In the genomic region with DNA sequence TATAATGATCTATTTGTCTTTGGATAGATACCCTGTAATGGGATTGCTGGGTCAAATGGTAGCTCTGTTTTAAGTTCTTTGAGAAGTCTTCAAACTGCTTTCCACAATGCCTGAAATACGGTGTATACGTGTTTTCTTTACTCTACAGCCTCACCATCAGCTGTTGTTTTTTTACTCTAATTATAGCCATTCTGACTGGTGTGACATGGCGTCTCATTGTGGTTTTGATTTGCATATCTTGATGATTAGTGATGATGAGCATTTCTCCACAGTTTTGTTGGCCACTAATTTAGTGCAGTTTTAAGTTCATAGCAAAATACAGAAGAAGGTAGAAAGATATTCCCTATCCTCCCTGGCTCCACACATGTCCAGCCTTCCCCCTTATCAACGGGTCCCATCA, we compare ENCODE assay signal across 17 cellular contexts. TPM values are rescaled to one million over a fixed set of nuclear protein-coding genes. Genes with fewer than 3 reads are reported as not detected.
DNase-seq lines count a peak whose midpoint lies in the region; ATAC-seq and TF ChIP-seq lines count a peak whose summit lies in the region.
"Had no signal": no experiment of that assay in that cellular context is flagged by ENCODE, and none has a peak within 500 bp of the region (broad histone marks: within the 10 kb centered on the region; RNA-seq: fewer than 3 reads in every experiment).

No MANE protein-coding gene starts in this region.

- no peaks in the 10 kb centered on the region for H3K9me2 ChIP-seq in MM.1S (replicated peaks; ENCODE audit: insufficient read depth, low read length)

- no peak overlapping the region for H3K9ac ChIP-seq in BLaER1 treated with 17β-estradiol and CSF1 and Interleukin-3, amounts not matched to agents 10 nM and 100 nM
- no peak overlapping the region for H3K9ac ChIP-seq in MM.1S (ENCODE audit: low read length)

- no peaks in the 10 kb centered on the region for H3K9me3 ChIP-seq in BLaER1 treated with 17β-estradiol and CSF1 and Interleukin-3, amounts not matched to agents 10 nM and 100 nM (replicated peaks in 1 of 11)
- no peaks in the 10 kb centered on the region for H3K9me3 ChIP-seq in MM.1S (replicated peaks; ENCODE audit: insufficient read depth, low read length)
- H3K9me3 ChIP-seq in lower lobe of right lung, result no peaks in the 10 kb centered on the region

- H3F3A ChIP-seq in MM.1S (ENCODE audit: insufficient read depth, low read length), result no peaks in the 10 kb centered on the region

- H3K36me3 ChIP-seq in BLaER1 treated with 17β-estradiol and CSF1 and Interleukin-3, amounts not matched to agents 10 nM and 100 nM, result no peaks in the 10 kb centered on the region
- H3K36me3 ChIP-seq in MM.1S (replicated peaks; ENCODE audit: insufficient read depth, low read length) (no peaks in the 10 kb centered on the region), lower lobe of right lung (no peaks in the 10 kb centered on the region)

- H3K27me3 ChIP-seq in BLaER1 treated with 17β-estradiol and CSF1 and Interleukin-3, amounts not matched to agents 10 nM and 100 nM, result no peaks in the 10 kb centered on the region
- no peaks in the 10 kb centered on the region for H3K27me3 ChIP-seq in MM.1S (replicated peaks; ENCODE audit: insufficient read depth, low read length)
- H3K27me3 ChIP-seq in lower lobe of right lung (ENCODE audit: low read depth), result no peaks in the 10 kb centered on the region

- H3K27ac Mint-ChIP-seq in naive B cell (no peak overlapping the region), Calu3 (ENCODE audit: unreplicated experiment) (no peak overlapping the region)
- H3K27ac Mint-ChIP-seq: CD8-positive, alpha-beta T cell; GM23338 had no signal

- H2AFZ ChIP-seq in MM.1S (ENCODE audit: low read length), result no peak overlapping the region
- H2AFZ ChIP-seq: GM23338 had no signal

- H3K9me3 Mint-ChIP-seq in naive B cell, result no peaks in the 10 kb centered on the region
- no peaks in the 10 kb centered on the region for H3K9me3 Mint-ChIP-seq in Calu3 (ENCODE audit: low read depth, unreplicated experiment)
- H3K9me3 Mint-ChIP-seq: CD8-positive, alpha-beta T cell; GM23338 had no signal

- ATAC-seq in naive B cell (ENCODE audit: low read depth in 2 of 2), result peak; percentile 40 to 61
- ATAC-seq in lower lobe of right lung, result no peak
- ATAC-seq: CD8-positive, alpha-beta T cell; GM23338 had no signal

- intact Hi-C loops in lower lobe of right lung (cut with DNase I) (no loop called here), Calu3 (cut with micrococcal nuclease; ENCODE audit: unreplicated experiment) (no loop called here)

- H3K36me3 Mint-ChIP-seq in naive B cell, result no peaks in the 10 kb centered on the region
- H3K36me3 Mint-ChIP-seq in Calu3 (ENCODE audit: insufficient read depth, unreplicated experiment), result no peaks in the 10 kb centered on the region
- H3K36me3 Mint-ChIP-seq: CD8-positive, alpha-beta T cell had no signal

- no peaks in the 10 kb centered on the region for H4K20me1 ChIP-seq in BLaER1 treated with 17β-estradiol and CSF1 and Interleukin-3, amounts not matched to agents 10 nM and 100 nM
- no peaks in the 10 kb centered on the region for H4K20me1 ChIP-seq in MM.1S (ENCODE audit: insufficient read depth, low read length)

- H3K4me1 ChIP-seq in BLaER1 treated with 17β-estradiol and CSF1 and Interleukin-3, amounts not matched to agents 10 nM and 100 nM, result peaks cover 7 to 62% (median 47%) of the 10 kb centered on the region in 10 experiments; a peak in 17 of 20 replicates
- H3K4me1 ChIP-seq in MM.1S (ENCODE audit: low read length), result peaks cover 11% of the 10 kb centered on the region
- H3K4me1 ChIP-seq in lower lobe of right lung, result no peaks in the 10 kb centered on the region

- no peak for TF ChIP-seq CTCF in MM.1S (IDR thresholded peaks at IDR 0.05; ENCODE audit: low read length)
- no peak for TF ChIP-seq CTCF in lower lobe of right lung (IDR thresholded peaks at IDR 0.05)
- TF ChIP-seq CTCF in Calu3 (IDR thresholded peaks at IDR 0.05; ENCODE audit: unreplicated experiment), result no peak

- peak overlapping the region in 2 of 8 donors; percentile 1 to 25 for H3K4me3 Mint-ChIP-seq in naive B cell
- H3K4me3 Mint-ChIP-seq in Calu3 (ENCODE audit: low read depth, unreplicated experiment), result no peak overlapping the region
- H3K4me3 Mint-ChIP-seq: CD8-positive, alpha-beta T cell; GM23338 had no signal

- H3K4me3 ChIP-seq in BLaER1 treated with 17β-estradiol and CSF1 and Interleukin-3, amounts not matched to agents 10 nM and 100 nM, result no peak overlapping the region
- no peak overlapping the region for H3K4me3 ChIP-seq in MM.1S (ENCODE audit: low read length)
- H3K4me3 ChIP-seq in lower lobe of right lung, result no peak overlapping the region
- H3K4me3 ChIP-seq: GM23338 had no signal

- DNase-seq in MM.1S (peak; percentile 44), germinal center (ENCODE audit: low spot score) (peak; percentile 24), naive B cell (no peak), lower lobe of right lung (no peak), Calu3 (no peak)
- DNase-seq in activated CD4-positive, alpha-beta T cell treated with anti-CD3 and anti-CD28 coated beads for 1 hour, result no peak
- no peak for DNase-seq in stimulated activated CD4-positive, alpha-beta T cell treated with anti-CD3 and anti-CD28 coated beads, Interleukin-2, amount 100 ng/mL, for 48 hours
- DNase-seq: ACHN; CD8-positive, alpha-beta T cell; DMS 273 treated with DMSO at 0.1 percent for 48 hours; DND-41; HCEC 1CT; IMR-90; KBM-7 had no signal

- peak overlapping the region in 9 of 11 experiments; percentile 26 to 73 (median 54); a peak in 17 of 22 replicates for H3K4me2 ChIP-seq in BLaER1 treated with 17β-estradiol and CSF1 and Interleukin-3, amounts not matched to agents 10 nM and 100 nM
- H3K4me2 ChIP-seq in MM.1S (ENCODE audit: low read depth, low read length), result no peak overlapping the region
- H3K4me2 ChIP-seq: GM23338 had no signal

- no peak overlapping the region for H3K27ac ChIP-seq in BLaER1 treated with 17β-estradiol and CSF1 and Interleukin-3, amounts not matched to agents 10 nM and 100 nM
- H3K27ac ChIP-seq in MM.1S (ENCODE audit: low read length) (no peak overlapping the region), lower lobe of right lung (no peak overlapping the region)

- BruUV-seq in Calu3 (replicated peaks; lab: Mats Ljungman, UMichigan), result no TSS peak

- no peaks in the 10 kb centered on the region for H3K79me2 ChIP-seq in MM.1S (ENCODE audit: low read length)

- CTCF ChIA-PET in Calu3 (lab: Charles Lee), result no interaction called here

- H3K27me3 Mint-ChIP-seq in naive B cell (no peaks in the 10 kb centered on the region), Calu3 (ENCODE audit: unreplicated experiment) (peaks cover 21% of the 10 kb centered on the region)

- peaks cover 38 to 52% (median 51%) of the 10 kb centered on the region in 3 donors for H3K4me1 Mint-ChIP-seq in naive B cell
- H3K4me1 Mint-ChIP-seq in Calu3 (ENCODE audit: low read depth, unreplicated experiment), result no peaks in the 10 kb centered on the region
- H3K4me1 Mint-ChIP-seq: GM23338 had no signal

RNA-seq across cellular contexts. Expression of gene VPREB1, which starts 26.3 kb away (rescaled TPM):
- 10 to 100 TPM in 2 of 6 donors, 1 to 10 TPM in 4; 1.2 to 23.1 (median 5.9) TPM for polyA plus RNA-seq in naive B cell (ENCODE audit: low read depth in 6 of 6)
- total RNA-seq in lower lobe of right lung, result not detected
- total RNA-seq in Calu3 (2022), result not detected in 2 replicates
- total RNA-seq: CD8-positive, alpha-beta T cell; GM23338; IMR-90 had no signal
- polyA plus RNA-seq: BJ, GM23338, IMR-90 had no signal

Comparison
In these comparisons a context has a peak if more than half of its experiments do, and no peak if none do; other contexts are left out.
1. DNase-seq: peak in MM.1S (single experiment) and germinal center (single experiment); none in naive B cell (single experiment), activated CD4-positive, alpha-beta T cell treated with anti-CD3 and anti-CD28 coated beads for 1 hour (single experiment), lower lobe of right lung (single experiment), stimulated activated CD4-positive, alpha-beta T cell treated with anti-CD3 and anti-CD28 coated beads, Interleukin-2, amount 100 ng/mL, for 48 hours (0 of 2) and Calu3 (single experiment).
2. ATAC-seq: peak in naive B cell (2 of 2); none in lower lobe of right lung (0 of 2).